ENCODE assay signal across 21 cellular contexts in the genomic region with DNA sequence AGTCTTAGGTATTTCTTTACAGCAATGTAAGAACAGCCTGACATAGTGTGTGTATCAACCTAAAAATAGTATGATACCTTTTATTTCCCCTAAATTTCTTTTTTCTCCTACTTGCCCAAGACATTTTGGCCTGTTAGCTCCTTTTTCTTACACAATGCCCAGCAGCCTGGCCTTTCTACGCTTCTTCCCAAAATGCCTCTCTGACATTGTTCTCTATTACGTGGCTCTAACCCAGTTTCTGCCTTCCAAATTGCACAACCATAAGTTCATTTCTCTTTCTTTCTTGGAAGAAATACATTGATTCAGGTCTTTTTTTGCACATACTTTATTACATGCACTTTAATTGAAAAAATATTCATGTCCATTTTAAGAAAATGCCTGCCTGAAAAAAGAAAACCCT.
"Had no signal": no experiment of that assay in that cellular context is flagged by ENCODE, and none has a peak within 500 bp of the region (broad histone marks: within the 10 kb centered on the region; RNA-seq: fewer than 3 reads in every experiment).

No MANE protein-coding gene starts in this region.

- ATAC-seq: activated CD4-positive, CD25-positive, alpha-beta regulatory T cell treated with anti-CD3 and anti-CD28 coated beads, Interleukin-2, amount 50 U/mL, for 24 hours; activated T-cell treated with anti-CD3 and anti-CD28 coated beads, Interleukin-2, amount 50 U/mL, for 72 hours; body of pancreas; gastroesophageal sphincter; left ventricle myocardium superior; natural killer cell treated with Interleukin-12 subunit alpha and Interleukin-12 subunit beta and Interleukin-15 and Interleukin-18, amount 100 ng/mL, for 72 hours; T-helper 17 cell had no signal

- DNase-seq: activated CD4-positive, alpha-beta memory T cell treated with anti-CD3 and anti-CD28 coated beads, Interleukin-2, amount 10 ng/mL, durations not matched to agents 7 days and 5 days; activated CD4-positive, alpha-beta T cell treated with anti-CD3 and anti-CD28 coated beads, Interleukin-2, amount 10 ng/mL, durations not matched to agents 24 days and 14 days; activated effector memory CD4-positive, alpha-beta T cell treated with Interleukin-2 at 50 U/mL for 16 hours; activated naive CD4-positive, alpha-beta T cell treated with anti-CD3 and anti-CD28 coated beads, Interleukin-2, amount 10 ng/mL, durations not matched to agents 7 days and 5 days; activated T-cell treated with anti-CD3 and anti-CD28 coated beads, Interleukin-2, amount 50 U/mL, for 72 hours; body of pancreas; cortex of kidney; endodermal cell; esophagus squamous epithelium; head of caudate nucleus; left ventricle myocardium superior; mammary epithelial cell; midbrain; ovary; stimulated activated CD4-positive, alpha-beta T cell treated with anti-CD3 and anti-CD28 coated beads, Interleukin-2, amount 100 ng/mL, for 48 hours; stimulated activated naive CD4-positive, alpha-beta T cell; T-helper 17 cell; upper lobe of left lung had no signal
